Comparison of ENCODE assay signal across 8 cellular contexts in the genomic region with DNA sequence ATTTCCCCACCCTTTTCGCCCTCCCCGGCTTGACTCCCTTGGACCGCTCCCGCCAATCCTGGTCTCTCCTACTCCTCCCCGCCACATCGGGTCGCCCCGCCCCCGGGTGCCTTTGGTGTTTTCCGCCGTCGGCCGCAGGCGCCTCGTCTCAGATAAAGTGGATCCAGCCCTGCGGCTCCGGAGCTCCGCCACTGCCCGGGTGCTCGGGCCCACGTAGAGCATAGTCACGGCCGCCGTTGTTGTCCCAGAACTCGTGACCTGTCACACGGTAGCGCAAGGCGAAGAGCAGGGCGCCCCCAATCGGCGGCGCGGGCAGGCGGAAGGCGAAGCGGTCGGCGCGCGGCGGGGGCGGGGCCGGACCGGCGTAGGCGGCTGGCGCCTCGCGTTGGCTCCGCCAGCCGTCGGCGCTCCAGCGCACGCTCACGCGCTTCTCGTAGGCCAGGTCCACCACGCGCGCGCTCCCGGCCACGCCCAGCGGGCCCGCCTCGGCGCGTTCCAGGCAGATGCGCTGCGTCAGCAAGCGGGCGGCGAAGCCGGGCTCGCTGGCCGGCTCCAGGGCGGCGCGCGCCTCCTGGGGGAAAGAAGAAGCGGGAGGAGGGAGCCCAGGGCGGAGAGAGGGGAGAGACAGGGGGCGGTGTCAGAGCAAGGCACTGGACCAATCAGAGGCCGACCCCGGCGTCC. TPM values are rescaled to one million over a fixed set of nuclear protein-coding genes. Genes with fewer than 3 reads are reported as not detected.
DNase-seq lines count a peak whose midpoint lies in the region; ATAC-seq and TF ChIP-seq lines count a peak whose summit lies in the region.

No MANE protein-coding gene starts in this region.

- H3K4me1 Mint-ChIP-seq in activated T-cell treated with anti-CD3 and anti-CD28 coated beads, Interleukin-2, amount 50 U/mL, for 24 hours (ENCODE audit: low read depth), result peaks cover 29% of the 10 kb centered on the region

- DNase-seq in DMS53 treated with DMSO at 0.1 percent for 48 hours (lab: John Stamatoyannopoulos, UW; ENCODE audit: unreplicated experiment) (peak; percentile 97), OCI-M1 (lab: John Stamatoyannopoulos, UW) (peak; percentile 98), myocyte (ENCODE audit: low read depth) (peak; percentile 98)
- DNase-seq in activated T-cell treated with anti-CD3 and anti-CD28 coated beads, Interleukin-2, amount 50 U/mL, for 24 hours, result peak; percentile 99
- DNase-seq in stimulated activated CD8-positive, alpha-beta memory T cell treated with anti-CD3 and anti-CD28 coated beads, Interleukin-7, amount 100 ng/mL, for 4 hours (ENCODE audit: low read depth in 2 of 2), result peak; percentile 88 to 98

- peak overlapping the region; percentile 97 for H3K27ac Mint-ChIP-seq in activated T-cell treated with anti-CD3 and anti-CD28 coated beads, Interleukin-2, amount 50 U/mL, for 24 hours

- no peaks in the 10 kb centered on the region for H3K9me3 Mint-ChIP-seq in activated T-cell treated with anti-CD3 and anti-CD28 coated beads, Interleukin-2, amount 50 U/mL, for 24 hours

- peak overlapping the region; percentile 97 for H3K4me3 Mint-ChIP-seq in activated T-cell treated with anti-CD3 and anti-CD28 coated beads, Interleukin-2, amount 50 U/mL, for 24 hours

- peak; percentile 71 for ATAC-seq in GM21619 (IDR thresholded peaks at IDR 0.05; ENCODE audit: unreplicated experiment)
- ATAC-seq in esophagus mucosa, result peak; percentile 83

- H3K36me3 Mint-ChIP-seq in activated T-cell treated with anti-CD3 and anti-CD28 coated beads, Interleukin-2, amount 50 U/mL, for 24 hours (ENCODE audit: low read depth), result peaks cover 46% of the 10 kb centered on the region

- no peak for TF ChIP-seq EP300 in Ishikawa (IDR thresholded peaks at IDR 0.05; ENCODE audit: borderline replicate concordance)

- H3K27me3 Mint-ChIP-seq in activated T-cell treated with anti-CD3 and anti-CD28 coated beads, Interleukin-2, amount 50 U/mL, for 24 hours, result peaks cover 11% of the 10 kb centered on the region

- no peak for TF ChIP-seq RAD21 in Ishikawa (IDR thresholded peaks at IDR 0.05; ENCODE audit: low read depth)

TF ChIP-seq in Ishikawa, 13 proteins besides CTCF, POLR2A, EP300 and RAD21:
- TF ChIP-seq EGR1 (IDR thresholded peaks at IDR 0.05) (peak; percentile 79), TEAD4 (IDR thresholded peaks at IDR 0.05) (no peak), TCF12 (IDR thresholded peaks at IDR 0.05; ENCODE audit: low read depth) (0 out of 2 replicates have a peak, but pooled peaks have one; percentile 13), CREB1 (IDR thresholded peaks at IDR 0.05; ENCODE audit: low read depth) (0 out of 2 replicates have a peak, but pooled peaks have one; percentile 17)
- TF ChIP-seq, protein P1, sequence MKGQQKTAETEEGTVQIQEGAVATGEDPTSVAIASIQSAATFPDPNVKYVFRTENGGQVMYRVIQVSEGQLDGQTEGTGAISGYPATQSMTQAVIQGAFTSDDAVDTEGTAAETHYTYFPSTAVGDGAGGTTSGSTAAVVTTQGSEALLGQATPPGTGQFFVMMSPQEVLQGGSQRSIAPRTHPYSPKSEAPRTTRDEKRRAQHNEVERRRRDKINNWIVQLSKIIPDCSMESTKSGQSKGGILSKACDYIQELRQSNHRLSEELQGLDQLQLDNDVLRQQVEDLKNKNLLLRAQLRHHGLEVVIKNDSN (IDR thresholded peaks at IDR 0.05), result peak; percentile 85
- TF ChIP-seq, protein P2, sequence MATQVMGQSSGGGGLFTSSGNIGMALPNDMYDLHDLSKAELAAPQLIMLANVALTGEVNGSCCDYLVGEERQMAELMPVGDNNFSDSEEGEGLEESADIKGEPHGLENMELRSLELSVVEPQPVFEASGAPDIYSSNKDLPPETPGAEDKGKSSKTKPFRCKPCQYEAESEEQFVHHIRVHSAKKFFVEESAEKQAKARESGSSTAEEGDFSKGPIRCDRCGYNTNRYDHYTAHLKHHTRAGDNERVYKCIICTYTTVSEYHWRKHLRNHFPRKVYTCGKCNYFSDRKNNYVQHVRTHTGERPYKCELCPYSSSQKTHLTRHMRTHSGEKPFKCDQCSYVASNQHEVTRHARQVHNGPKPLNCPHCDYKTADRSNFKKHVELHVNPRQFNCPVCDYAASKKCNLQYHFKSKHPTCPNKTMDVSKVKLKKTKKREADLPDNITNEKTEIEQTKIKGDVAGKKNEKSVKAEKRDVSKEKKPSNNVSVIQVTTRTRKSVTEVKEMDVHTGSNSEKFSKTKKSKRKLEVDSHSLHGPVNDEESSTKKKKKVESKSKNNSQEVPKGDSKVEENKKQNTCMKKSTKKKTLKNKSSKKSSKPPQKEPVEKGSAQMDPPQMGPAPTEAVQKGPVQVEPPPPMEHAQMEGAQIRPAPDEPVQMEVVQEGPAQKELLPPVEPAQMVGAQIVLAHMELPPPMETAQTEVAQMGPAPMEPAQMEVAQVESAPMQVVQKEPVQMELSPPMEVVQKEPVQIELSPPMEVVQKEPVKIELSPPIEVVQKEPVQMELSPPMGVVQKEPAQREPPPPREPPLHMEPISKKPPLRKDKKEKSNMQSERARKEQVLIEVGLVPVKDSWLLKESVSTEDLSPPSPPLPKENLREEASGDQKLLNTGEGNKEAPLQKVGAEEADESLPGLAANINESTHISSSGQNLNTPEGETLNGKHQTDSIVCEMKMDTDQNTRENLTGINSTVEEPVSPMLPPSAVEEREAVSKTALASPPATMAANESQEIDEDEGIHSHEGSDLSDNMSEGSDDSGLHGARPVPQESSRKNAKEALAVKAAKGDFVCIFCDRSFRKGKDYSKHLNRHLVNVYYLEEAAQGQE (IDR thresholded peaks at IDR 0.05; ENCODE audit: low read depth), result no peak
- TF ChIP-seq, protein P3, sequence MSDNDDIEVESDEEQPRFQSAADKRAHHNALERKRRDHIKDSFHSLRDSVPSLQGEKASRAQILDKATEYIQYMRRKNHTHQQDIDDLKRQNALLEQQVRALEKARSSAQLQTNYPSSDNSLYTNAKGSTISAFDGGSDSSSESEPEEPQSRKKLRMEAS (IDR thresholded peaks at IDR 0.05), result peak; percentile 75

RNA-seq across cellular contexts. Expression of a gene that starts 1.2 kb away (rescaled TPM):
- 5.1 TPM for total RNA-seq in esophagus mucosa
- total RNA-seq in myocyte, result 6.1 and 8.1 TPM in 2 replicates
- polyA plus RNA-seq in myocyte (2012), result 9.3 TPM

RNA-seq across cellular contexts. Expression of a gene that starts 5.2 kb away (rescaled TPM):
- total RNA-seq in esophagus mucosa (29.1 TPM), myocyte (19.4 and 22.0 TPM in 2 replicates)
- polyA plus RNA-seq in myocyte (2012), result 49.1 TPM

RNA-seq across cellular contexts. Expression of a gene that starts 15.5 kb away (rescaled TPM):
- total RNA-seq in esophagus mucosa (9.6 TPM), myocyte (7.1 and 8.7 TPM in 2 replicates)
- polyA plus RNA-seq in myocyte (2012), result 7.2 TPM

RNA-seq across cellular contexts. Expression of a gene that starts 19.8 kb away (rescaled TPM):
- total RNA-seq in esophagus mucosa (77.7 TPM), myocyte (90.2 and 90.5 TPM in 2 replicates)
- 159 TPM for polyA plus RNA-seq in myocyte (2012)

RNA-seq across cellular contexts. Expression of a gene that starts 51.3 kb away (rescaled TPM):
- total RNA-seq in esophagus mucosa (2.0 TPM), myocyte (9.6 and 11.1 TPM in 2 replicates)
- 14.2 TPM for polyA plus RNA-seq in myocyte (2012)

Comparison
In these comparisons a context has a peak if more than half of its experiments do, and no peak if none do; other contexts are left out.
1. Peak in every context shown above with its lines: DNase-seq and ATAC-seq.